In the genomic region with DNA sequence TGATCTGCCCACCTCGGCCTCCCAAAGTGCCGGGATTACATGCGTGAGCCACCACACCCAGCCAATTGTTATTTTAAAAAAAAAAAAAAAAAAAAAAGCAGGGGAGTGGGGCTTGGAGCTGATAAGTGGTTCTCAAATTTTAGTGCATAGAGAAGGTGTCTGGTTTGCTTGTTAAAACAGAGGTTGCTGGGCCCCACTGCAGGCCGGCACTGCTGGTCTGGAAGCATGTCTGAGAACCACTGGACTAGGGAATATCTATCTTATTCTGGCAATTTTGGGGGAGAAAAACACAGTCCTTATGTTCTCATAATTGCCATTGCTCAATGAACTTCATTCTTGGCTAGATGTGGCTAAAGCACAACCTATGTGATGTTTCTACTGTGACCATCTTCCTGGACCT, we compare ENCODE assay signal across 22 cellular contexts.
"Had no signal": no experiment of that assay in that cellular context is flagged by ENCODE, and none has a peak within 500 bp of the region (broad histone marks: within the 10 kb centered on the region; RNA-seq: fewer than 3 reads in every experiment).

No MANE protein-coding gene starts in this region.

- H3K27ac ChIP-seq: KMS-11, PC-9, RWPE1, SJCRH30, SK-N-MC had no signal

- H3K36me3 ChIP-seq: SJCRH30 had no signal

- H3K4me3 ChIP-seq: PC-9, SJCRH30, SK-N-MC had no signal

- H3K4me1 ChIP-seq: SJCRH30 had no signal

- DNase-seq: Karpas-422, KBM-7, MM.1S, MV-4-11, NCI-H1092, NCI-H1105, NCI-H1417 treated with DMSO at 0.1 percent for 48 hours, NCI-H1436 treated with DMSO at 0.1 percent for 48 hours, NCI-H1694 treated with DMSO at 0.1 percent for 48 hours, NCI-H187 treated with DMSO at 0.1 percent for 48 hours, NCI-H2029, NCI-H2171 treated with DMSO at 0.1 percent for 48 hours, NCI-H226, NCI-H446 treated with DMSO at 0.1 percent for 48 hours, NCI-H524, NCI-H774, PC-9, SIG-M5, SJCRH30 had no signal

- H3K9me3 ChIP-seq: SJCRH30 had no signal
